1 cellular context compared by ENCODE assay signal in the genomic region with DNA sequence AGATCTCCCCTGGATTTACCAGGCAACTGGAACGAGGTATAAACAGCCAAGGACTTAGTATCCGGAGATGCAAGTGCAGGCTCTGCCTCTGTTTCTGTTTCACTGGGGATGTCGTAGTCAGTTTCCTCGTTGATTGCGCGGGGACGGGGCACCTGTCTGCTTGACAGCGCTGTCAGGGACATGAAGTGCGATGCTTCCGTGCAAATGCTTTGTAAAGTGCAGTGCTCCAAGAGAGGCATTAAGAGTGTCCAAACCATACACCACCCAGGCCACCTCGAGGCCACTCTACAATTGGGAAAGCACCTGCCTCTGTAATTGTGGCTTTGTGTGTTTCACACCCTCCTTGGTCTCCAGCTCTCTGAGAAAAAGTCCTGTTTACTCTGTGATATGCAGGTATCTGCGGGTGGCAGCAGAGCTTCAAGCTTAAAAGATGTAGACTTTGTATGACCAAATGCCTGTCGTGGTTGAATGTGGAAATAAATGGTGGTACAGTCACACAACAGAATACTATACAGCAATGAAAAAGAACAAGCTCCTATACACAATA.
TF ChIP-seq lines count a peak whose summit lies in the region.

No MANE protein-coding gene starts in this region.

TF ChIP-seq in K562, 482 proteins besides CTCF, POLR2A, EP300 and RAD21:
- TF ChIP-seq, protein P1, sequence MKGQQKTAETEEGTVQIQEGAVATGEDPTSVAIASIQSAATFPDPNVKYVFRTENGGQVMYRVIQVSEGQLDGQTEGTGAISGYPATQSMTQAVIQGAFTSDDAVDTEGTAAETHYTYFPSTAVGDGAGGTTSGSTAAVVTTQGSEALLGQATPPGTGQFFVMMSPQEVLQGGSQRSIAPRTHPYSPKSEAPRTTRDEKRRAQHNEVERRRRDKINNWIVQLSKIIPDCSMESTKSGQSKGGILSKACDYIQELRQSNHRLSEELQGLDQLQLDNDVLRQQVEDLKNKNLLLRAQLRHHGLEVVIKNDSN (CRISPR knock-in tag; IDR thresholded peaks at IDR 0.05), result no peak
- TF ChIP-seq ZNF146 (CRISPR knock-in tag; IDR thresholded peaks at IDR 0.05; ENCODE audit: unreplicated experiment) (peak; percentile 74), RBM25 (IDR thresholded peaks at IDR 0.05; ENCODE audit: low read depth, low read length, severe bottlenecking) (peak; percentile 23)
